13 cellular contexts compared by ENCODE assay signal in the genomic region with DNA sequence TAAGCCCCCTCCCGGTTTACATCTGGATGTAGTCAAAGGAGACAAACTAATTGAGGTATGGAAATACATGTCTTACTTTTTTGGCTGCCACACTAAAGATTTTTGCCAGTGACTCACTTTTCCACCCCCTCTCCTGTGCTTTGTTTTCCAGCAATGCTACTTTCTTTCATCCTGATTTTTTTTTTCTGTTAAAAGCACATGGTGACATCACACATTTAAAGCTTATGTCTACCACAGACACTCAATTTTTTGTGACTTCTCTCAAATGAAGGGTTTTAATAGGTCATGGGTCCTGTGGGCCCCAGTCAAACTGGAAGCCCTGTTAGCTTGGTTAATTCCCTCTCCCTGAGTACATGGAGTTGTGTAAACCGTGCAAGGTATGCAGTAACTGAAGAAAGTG. TPM values are rescaled to one million over a fixed set of nuclear protein-coding genes. Genes with fewer than 3 reads are reported as not detected.
DNase-seq lines count a peak whose midpoint lies in the region; ATAC-seq and TF ChIP-seq lines count a peak whose summit lies in the region.
"Had no signal": no experiment of that assay in that cellular context is flagged by ENCODE, and none has a peak within 500 bp of the region (broad histone marks: within the 10 kb centered on the region; RNA-seq: fewer than 3 reads in every experiment).

No MANE protein-coding gene starts in this region.

- intact Hi-C loops in thyroid gland (cut with DNase I), result loop anchor here (10.0 kb wide), 1 partner anchor 158 kb away; the partner anchor contains the start of gene IFI6

- H3K27ac ChIP-seq in thyroid gland, result no peak overlapping the region
- H3K27ac ChIP-seq: HL-60, psoas muscle had no signal

- peaks cover 5 to 16% of the 10 kb centered on the region in 2 donors for H3K4me1 ChIP-seq in thyroid gland

- H3K9me3 Mint-ChIP-seq in stimulated activated naive CD8-positive, alpha-beta T cell treated with anti-CD3 and anti-CD28 coated beads, Interleukin-15, Interleukin-2, amounts not matched to agents 100 ng/mL and 50 ng/mL, for 24 hours, result no peaks in the 10 kb centered on the region

- WGBS in thyroid gland, 2 donors, result 82 to 88% methylated on average over 2 of the region's 2 CpGs

- H3K9me3 ChIP-seq in T-helper 17 cell (ENCODE audit: control insufficient read depth, low read length, poor library complexity, severe bottlenecking) (no peaks in the 10 kb centered on the region), thyroid gland (no peaks in the 10 kb centered on the region)
- H3K9me3 ChIP-seq: psoas muscle had no signal

- TF ChIP-seq CTCF in fibroblast of villous mesenchyme (IDR thresholded peaks at IDR 0.05; ENCODE audit: insufficient read depth, low read depth, low read length) (no peak), thyroid gland (IDR thresholded peaks at IDR 0.05) (no peak)

- peaks cover 4 to 8% of the 10 kb centered on the region in 2 donors for H3K36me3 ChIP-seq in thyroid gland

- no peak for ATAC-seq in stimulated activated naive CD8-positive, alpha-beta T cell treated with anti-CD3 and anti-CD28 coated beads, Interleukin-15, Interleukin-2, amounts not matched to agents 100 U/mL and 50 U/mL, for 24 hours
- ATAC-seq in T-helper 17 cell (no peak), GM18520 (IDR thresholded peaks at IDR 0.05; ENCODE audit: unreplicated experiment) (no peak), HG02870 (IDR thresholded peaks at IDR 0.05; ENCODE audit: unreplicated experiment) (no peak)
- ATAC-seq: psoas muscle had no signal

- H3K27me3 Mint-ChIP-seq in stimulated activated naive CD8-positive, alpha-beta T cell treated with anti-CD3 and anti-CD28 coated beads, Interleukin-15, Interleukin-2, amounts not matched to agents 100 ng/mL and 50 ng/mL, for 24 hours, result no peaks in the 10 kb centered on the region
- no peaks in the 10 kb centered on the region for H3K27me3 Mint-ChIP-seq in T-helper 17 cell

- no peak for TF ChIP-seq POLR2A in thyroid gland (IDR thresholded peaks at IDR 0.05)

- H3K27ac Mint-ChIP-seq in stimulated activated naive CD8-positive, alpha-beta T cell treated with anti-CD3 and anti-CD28 coated beads, Interleukin-15, Interleukin-2, amounts not matched to agents 100 ng/mL and 50 ng/mL, for 24 hours, result peak overlapping the region; percentile 28
- H3K27ac Mint-ChIP-seq in T-helper 17 cell, result peak overlapping the region; percentile 11

- H3K4me1 Mint-ChIP-seq in stimulated activated naive CD8-positive, alpha-beta T cell treated with anti-CD3 and anti-CD28 coated beads, Interleukin-15, Interleukin-2, amounts not matched to agents 100 ng/mL and 50 ng/mL, for 24 hours (ENCODE audit: low read depth), result peaks cover 43% of the 10 kb centered on the region
- peaks cover 18% of the 10 kb centered on the region for H3K4me1 Mint-ChIP-seq in T-helper 17 cell

- no peak for DNase-seq in stimulated activated naive CD8-positive, alpha-beta T cell treated with anti-CD3 and anti-CD28 coated beads, Interleukin-15, Interleukin-2, amounts not matched to agents 100 U/mL and 50 U/mL, for 24 hours
- DNase-seq in T-helper 17 cell (no peak), fibroblast of villous mesenchyme (ENCODE audit: low read depth) (peak; percentile 13), thyroid gland (no peak), COLO829 (ENCODE audit: low spot score) (no peak)
- DNase-seq: effector memory CD4-positive, alpha-beta T cell; NCI-H2029 treated with DMSO at 0.1 percent for 48 hours; psoas muscle; Right ventricle myocardium superior had no signal

- H3K4me3 ChIP-seq in fibroblast of villous mesenchyme (ENCODE audit: low read depth, low read length), result no peak overlapping the region
- no peak overlapping the region for H3K4me3 ChIP-seq in thyroid gland (replicated peaks in 1 of 3)

- H3K4me3 Mint-ChIP-seq in stimulated activated naive CD8-positive, alpha-beta T cell treated with anti-CD3 and anti-CD28 coated beads, Interleukin-15, Interleukin-2, amounts not matched to agents 100 ng/mL and 50 ng/mL, for 24 hours, result peak overlapping the region; percentile 95
- H3K4me3 Mint-ChIP-seq in T-helper 17 cell, result no peak overlapping the region

- H3K27me3 ChIP-seq in thyroid gland, result no peaks in the 10 kb centered on the region

- peaks cover 47% of the 10 kb centered on the region for H3K36me3 Mint-ChIP-seq in stimulated activated naive CD8-positive, alpha-beta T cell treated with anti-CD3 and anti-CD28 coated beads, Interleukin-15, Interleukin-2, amounts not matched to agents 100 ng/mL and 50 ng/mL, for 24 hours (ENCODE audit: low read depth)
- no peaks in the 10 kb centered on the region for H3K36me3 Mint-ChIP-seq in T-helper 17 cell (ENCODE audit: low read depth)

RNA-seq across cellular contexts. Expression of gene PPP1R8, which starts 2.2 kb away (rescaled TPM):
- total RNA-seq in T-helper 17 cell (10 to 100 TPM; 19.6 to 21.4 TPM), fibroblast of villous mesenchyme (26.7 and 46.6 TPM in 2 replicates), thyroid gland (10 to 100 TPM; 29.2 to 34.8 (median 33.1) TPM)

RNA-seq across cellular contexts. Expression of gene THEMIS2, which starts 39.6 kb away (rescaled TPM):
- total RNA-seq in T-helper 17 cell (10 to 100 TPM; 33.6 to 72.0 TPM), fibroblast of villous mesenchyme (3.0 and 6.4 TPM in 2 replicates), thyroid gland (10 to 100 TPM; 20.1 to 36.0 (median 25.0) TPM)

RNA-seq across cellular contexts. Expression of gene STX12, which starts 59.7 kb away (rescaled TPM):
- total RNA-seq in T-helper 17 cell, result 10 to 100 TPM; 23.4 to 27.7 TPM
- 70.5 and 95.4 TPM in 2 replicates for total RNA-seq in fibroblast of villous mesenchyme
- 100 to 1,000 TPM; 169 to 265 (median 221) TPM for total RNA-seq in thyroid gland
